8 cellular contexts compared by ENCODE assay signal in genomic region chr18:23573948-23574431, GRCh38. TPM values are rescaled to one million over a fixed set of nuclear protein-coding genes. Genes with fewer than 3 reads are reported as not detected.
DNase-seq lines count a peak whose midpoint lies in the region; ATAC-seq and TF ChIP-seq lines count a peak whose summit lies in the region.

No MANE protein-coding gene starts in this region.

- WGBS in lung, 2 donors = 37 to 45% methylated on average over 6 of the region's 6 CpGs

- H3K9me3 ChIP-seq in ascending aorta (no peaks in the 10 kb centered on the region), lung (ENCODE audit: control insufficient read depth in 2 of 2, insufficient read depth in 1 of 2, low read length in 1 of 2) (no peaks in the 10 kb centered on the region), vagina (no peaks in the 10 kb centered on the region)

- H3K4me3 ChIP-seq in AG10803 (ENCODE audit: low read length) (no peak overlapping the region), ascending aorta (no peak overlapping the region), lung (no peak overlapping the region), vagina (no peak overlapping the region)

- H3K27ac ChIP-seq in ascending aorta (peak overlapping the region; percentile 20 to 25), lung (ENCODE audit: low read depth in 1 of 2, low read length in 1 of 2) (peak overlapping the region in 1 of 2 donors; percentile 89), vagina (peak overlapping the region; percentile 60)

- H3K27me3 ChIP-seq in ascending aorta (no peaks in the 10 kb centered on the region), lung (ENCODE audit: control insufficient read depth, insufficient read depth) (no peaks in the 10 kb centered on the region), vagina (no peaks in the 10 kb centered on the region)

- TF ChIP-seq CTCF in AG10803 (conservative IDR thresholded peaks at IDR 0.05; ENCODE audit: low read length) (no peak), ascending aorta (IDR thresholded peaks at IDR 0.05) (no peak), lung (IDR thresholded peaks at IDR 0.05; ENCODE audit: control extremely low read depth, extremely low read depth) (no peak), vagina (IDR thresholded peaks at IDR 0.05) (no peak)

- H3K4me1 ChIP-seq in ascending aorta (no peaks in the 10 kb centered on the region), lung (ENCODE audit: control insufficient read depth in 2 of 2, insufficient read depth in 2 of 2, low read length in 2 of 2) (peaks cover 6 to 15% of the 10 kb centered on the region in 2 donors), vagina (peaks cover 34% of the 10 kb centered on the region)

- peak; percentile 78 for ATAC-seq in lung (ENCODE audit: insufficient read depth, low FRiP score)

- DNase-seq in AG10803 (ENCODE audit: low read depth) = peak; percentile 49
- peak; percentile 82 for DNase-seq in LHCN-M2 (ENCODE audit: low read depth)
- DNase-seq in ascending aorta (ENCODE audit: low spot score in 2 of 2) = no peak
- peak; percentile 70 for DNase-seq in lung (ENCODE audit: low spot score)
- DNase-seq in vagina (ENCODE audit: extremely low spot score in 2 of 2) = no peak
- DNase-seq in NCI-H128 (lab: John Stamatoyannopoulos, UW; ENCODE audit: unreplicated experiment) = no peak
- no peak for DNase-seq in NCI-H2196 (lab: John Stamatoyannopoulos, UW; ENCODE audit: unreplicated experiment)
- no peak for DNase-seq in NCI-H524 treated with DMSO at 0.1 percent for 48 hours (lab: John Stamatoyannopoulos, UW)

- intact Hi-C loops in ascending aorta (cut with DNase I) (no loop called here), vagina (cut with DNase I) (loop anchor here (5.0 kb wide), 1 partner anchor 47 kb away; no protein-coding TSS in a partner anchor)

- peaks cover 13 to 52% of the 10 kb centered on the region in 2 donors for H3K36me3 ChIP-seq in ascending aorta
- H3K36me3 ChIP-seq in lung (ENCODE audit: control insufficient read depth in 2 of 2, insufficient read depth in 2 of 2, low read length in 2 of 2) = peaks cover 21 to 22% of the 10 kb centered on the region in 2 donors
- peaks cover 0 to 24% of the 10 kb centered on the region in 2 donors for H3K36me3 ChIP-seq in vagina

- no peak for TF ChIP-seq POLR2A in vagina (IDR thresholded peaks at IDR 0.05)

RNA-seq across cellular contexts. Expression of gene NPC1, which starts 12.3 kb away (rescaled TPM):
- total RNA-seq in LHCN-M2 (2014; rRNA removed) (63.1 and 71.8 TPM in 2 replicates), ascending aorta (21.6 TPM), lung (100 to 1,000 TPM in 1 of 2 donors, 10 to 100 TPM in 1; 97.7 to 143 TPM), vagina (89.9 TPM)
- polyA plus RNA-seq in LHCN-M2 (2012) = 19.9 TPM
- 10 to 100 TPM; 47.7 to 48.2 TPM for polyA plus RNA-seq in lung

Comparison
In these comparisons a context has a peak if more than half of its experiments do, and no peak if none do; other contexts are left out.
1. DNase-seq: peak in AG10803 (single experiment), LHCN-M2 (single experiment) and lung (single experiment); none in ascending aorta (0 of 2), vagina (0 of 2), NCI-H128 (single experiment), NCI-H2196 (single experiment) and NCI-H524 treated with DMSO at 0.1 percent for 48 hours (single experiment).